ENCODE assay signal across 1 cellular context in the genomic region with DNA sequence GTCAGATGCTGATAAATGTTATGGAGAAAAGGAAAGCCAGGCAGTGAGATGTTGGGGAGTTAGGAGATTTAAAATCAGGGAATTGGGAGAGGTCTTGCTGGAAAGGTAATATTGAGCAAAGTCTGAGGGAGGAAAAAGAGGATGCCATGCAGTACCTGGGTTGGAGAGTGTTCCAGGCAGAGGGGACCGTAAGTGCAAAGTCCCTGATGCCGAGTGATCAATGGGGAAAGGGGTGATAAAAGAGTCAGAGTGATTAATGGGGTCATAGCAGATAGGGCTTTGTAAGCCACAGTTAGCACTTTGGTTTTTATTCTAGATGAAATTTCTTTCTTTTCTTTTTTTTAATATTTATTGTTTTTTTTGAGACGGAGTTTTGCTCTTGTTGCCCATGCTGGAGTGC.
A peak's percentile ranks its signal among the peaks of the same experiment; 100 is the strongest.
TF ChIP-seq lines count a peak whose summit lies in the region.

No MANE protein-coding gene starts in this region.

TF ChIP-seq in HEK293, 187 proteins besides CTCF, POLR2A, EP300 and RAD21:
- TF ChIP-seq ZBTB17 (tag by site-specific recombination; IDR thresholded peaks at IDR 0.05) (peak; percentile 51), TRIM28 (IDR thresholded peaks at IDR 0.05; ENCODE audit: borderline replicate concordance, low read length) (no peak)
